Comparison of ENCODE assay signal across 23 cellular contexts in genomic region chr5:163383754-163384153, GRCh38.
"Had no signal": no experiment of that assay in that cellular context is flagged by ENCODE, and none has a peak within 500 bp of the region (broad histone marks: within the 10 kb centered on the region; RNA-seq: fewer than 3 reads in every experiment).

No MANE protein-coding gene starts in this region.

- H3K4me1 ChIP-seq: SJCRH30 had no signal

- H2AFZ ChIP-seq: PC-9 had no signal

- FAIRE-seq: HepG2 had no signal

- H3K9me3 ChIP-seq: Peyer's patch, SJCRH30 had no signal

- H3K4me2 ChIP-seq: KMS-11, PC-9 had no signal

- H3K4me3 ChIP-seq: PC-9, Peyer's patch, SJCRH30 had no signal

- H3K9ac ChIP-seq: KMS-11 had no signal

- ATAC-seq: HepG2, Right ventricle myocardium inferior had no signal

- H3K27me3 ChIP-seq: Peyer's patch, SJCRH30 had no signal

- H3K27ac ChIP-seq: KMS-11, PC-9, Peyer's patch, SJCRH30 had no signal

- DNase-seq: IMR-90, Kasumi-1, MM.1S, NCI-H1092 treated with DMSO at 0.1 percent for 48 hours, NCI-H1436 treated with DMSO at 0.1 percent for 48 hours, NCI-H1694, NCI-H187 treated with DMSO at 0.1 percent for 48 hours, NCI-H2029 treated with DMSO at 0.1 percent for 48 hours, NCI-H2171 treated with DMSO at 0.1 percent for 48 hours, NCI-H2227 treated with DMSO at 0.1 percent for 48 hours, NCI-H446, NCI-H510A, NCI-H524 treated with DMSO at 0.1 percent for 48 hours, NCI-H69, NCI-H774, OCI-M1, PC-9, Peyer's patch, SHP77 treated with DMSO at 0.1 percent for 48 hours, SJCRH30 had no signal

- H3K36me3 ChIP-seq: Peyer's patch, SJCRH30 had no signal
